Comparison of ENCODE assay signal across 26 cellular contexts in the genomic region with DNA sequence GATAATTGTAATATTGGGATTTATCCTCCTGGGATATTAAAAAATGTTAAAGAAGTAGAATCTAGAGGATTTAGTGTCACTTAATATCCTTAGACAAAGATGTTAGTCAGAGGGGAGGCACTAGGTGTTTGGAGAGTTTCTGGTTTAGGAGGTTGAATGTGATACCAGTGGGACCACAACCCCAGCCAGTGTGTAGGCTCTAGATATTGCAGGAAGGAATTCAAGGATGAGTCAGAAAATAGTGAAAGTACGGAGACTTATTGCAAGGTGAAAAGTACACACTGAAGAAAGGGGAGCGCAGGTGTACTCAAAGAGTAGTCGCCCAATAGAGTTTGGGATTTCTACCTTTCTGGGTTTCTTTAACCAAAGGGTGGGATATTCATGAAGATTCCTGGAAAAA. TPM values are rescaled to one million over a fixed set of nuclear protein-coding genes. Genes with fewer than 3 reads are reported as not detected.
DNase-seq lines count a peak whose midpoint lies in the region; ATAC-seq and TF ChIP-seq lines count a peak whose summit lies in the region.
"Had no signal": no experiment of that assay in that cellular context is flagged by ENCODE, and none has a peak within 500 bp of the region (broad histone marks: within the 10 kb centered on the region; RNA-seq: fewer than 3 reads in every experiment).

No MANE protein-coding gene starts in this region.

- H2AFZ ChIP-seq in Karpas-422 (ENCODE audit: low read length): 0 out of 2 replicates have a peak overlapping the region, but pooled peaks have one; percentile 57

- peaks cover 35% of the 10 kb centered on the region for H3K4me1 ChIP-seq in Karpas-422 (ENCODE audit: low read length)

- no peaks in the 10 kb centered on the region for H3K4me1 Mint-ChIP-seq in stimulated activated naive CD8-positive, alpha-beta T cell treated with anti-CD3 and anti-CD28 coated beads, Interleukin-15, amount 100 ng/mL, for 72 hours

- H3K79me2 ChIP-seq in Karpas-422 (ENCODE audit: low read length): no peaks in the 10 kb centered on the region

- intact Hi-C loops in dorsolateral prefrontal cortex (cut with DNase I): no loop called here

- no peak overlapping the region for H3K27ac Mint-ChIP-seq in stimulated activated naive CD8-positive, alpha-beta T cell treated with anti-CD3 and anti-CD28 coated beads, Interleukin-15, amount 100 ng/mL, for 72 hours
- H3K27ac Mint-ChIP-seq: CD14-positive monocyte; natural killer cell treated with Interleukin-12 subunit alpha and Interleukin-12 subunit beta and Interleukin-15 and Interleukin-18, amount 100 ng/mL, for 72 hours had no signal

- no peaks in the 10 kb centered on the region for H4K20me1 ChIP-seq in Karpas-422 (ENCODE audit: insufficient read depth, low read depth, low read length)

- DNase-seq in Karpas-422: no peak
- no peak for DNase-seq in WERI-Rb-1
- DNase-seq in kidney tubule cell (ENCODE audit: low spot score): peak; percentile 10
- DNase-seq in stimulated activated naive CD8-positive, alpha-beta T cell treated with anti-CD3 and anti-CD28 coated beads, Interleukin-15, amount 100 ng/mL, for 72 hours: peak in 1 of 2 donors; percentile 25
- no peak for DNase-seq in dorsolateral prefrontal cortex
- no peak for DNase-seq in Kasumi-1 (lab: John Stamatoyannopoulos, UW)
- no peak for DNase-seq in activated CD8-positive, alpha-beta memory T cell treated with anti-CD3 and anti-CD28 coated beads, Interleukin-2, amount 50 U/mL, for 4 hours
- DNase-seq: activated CD4-positive, CD25-positive, alpha-beta regulatory T cell; activated gamma-delta T cell treated with Interleukin-2 at 50 U/mL for 16 hours; activated T-cell treated with anti-CD3 and anti-CD28 coated beads, Interleukin-2, amount 50 U/mL, for 1 hour; DND-41; effector memory CD4-positive, alpha-beta T cell; foreskin melanocyte; HCEC 1CT; KG1; NCI-H1436; NCI-H2081 treated with DMSO at 0.1 percent for 48 hours; NCI-H345; ovary had no signal

- H3K9me3 ChIP-seq in Karpas-422 (ENCODE audit: low read length) (no peaks in the 10 kb centered on the region), WERI-Rb-1 (ENCODE audit: severe bottlenecking) (no peaks in the 10 kb centered on the region)
- H3K9me3 ChIP-seq: esophagus muscularis mucosa, ovary, SJCRH30 had no signal

- TF ChIP-seq CTCF in WERI-Rb-1 (IDR thresholded peaks at IDR 0.05; ENCODE audit: low read depth, low read length) (no peak), dorsolateral prefrontal cortex (IDR thresholded peaks at IDR 0.05 in 54 of 56, conservative IDR thresholded peaks at IDR 0.05 in 2 of 56; ENCODE audit: low read depth in 1 of 56, partially characterized antibody in 56 of 56) (no peak)

- H3K4me3 Mint-ChIP-seq in stimulated activated naive CD8-positive, alpha-beta T cell treated with anti-CD3 and anti-CD28 coated beads, Interleukin-15, amount 100 ng/mL, for 72 hours: no peak overlapping the region
- H3K4me3 Mint-ChIP-seq: brain; CD14-positive monocyte; natural killer cell treated with Interleukin-12 subunit alpha and Interleukin-12 subunit beta and Interleukin-15 and Interleukin-18, amount 100 ng/mL, for 72 hours; type B pancreatic cell had no signal

- peaks cover 0 to 4% of the 10 kb centered on the region in 2 donors for H3K9me3 Mint-ChIP-seq in stimulated activated naive CD8-positive, alpha-beta T cell treated with anti-CD3 and anti-CD28 coated beads, Interleukin-15, amount 100 ng/mL, for 72 hours
- H3K9me3 Mint-ChIP-seq: CD14-positive monocyte; natural killer cell treated with Interleukin-12 subunit alpha and Interleukin-12 subunit beta and Interleukin-15 and Interleukin-18, amount 100 ng/mL, for 72 hours; type B pancreatic cell had no signal

- H3K9ac ChIP-seq in Karpas-422 (ENCODE audit: low read length): no peak overlapping the region

- peak overlapping the region; percentile 49 for H3K4me2 ChIP-seq in Karpas-422 (ENCODE audit: low read depth, low read length, poor library complexity, severe bottlenecking)

- H3K9me2 ChIP-seq in Karpas-422 (replicated peaks; ENCODE audit: insufficient read depth, low read length): no peaks in the 10 kb centered on the region

- H3K4me3 ChIP-seq in Karpas-422 (ENCODE audit: low read length) (no peak overlapping the region), WERI-Rb-1 (ENCODE audit: low read depth, low read length) (no peak overlapping the region), dorsolateral prefrontal cortex (no peak overlapping the region)
- H3K4me3 ChIP-seq: esophagus muscularis mucosa, ovary, SJCRH30, skin epidermis had no signal

- H3K36me3 ChIP-seq in Karpas-422 (ENCODE audit: insufficient read depth, low read length) (no peaks in the 10 kb centered on the region), WERI-Rb-1 (no peaks in the 10 kb centered on the region)
- H3K36me3 ChIP-seq: esophagus muscularis mucosa, ovary, SJCRH30 had no signal

- peaks cover 13% of the 10 kb centered on the region for H3K27me3 Mint-ChIP-seq in stimulated activated naive CD8-positive, alpha-beta T cell treated with anti-CD3 and anti-CD28 coated beads, Interleukin-15, amount 100 ng/mL, for 72 hours

- no peak overlapping the region for H3K27ac ChIP-seq in Karpas-422 (ENCODE audit: low read length)
- H3K27ac ChIP-seq in WERI-Rb-1: peak overlapping the region; percentile 64
- H3K27ac ChIP-seq in dorsolateral prefrontal cortex: no peak overlapping the region
- H3K27ac ChIP-seq: esophagus muscularis mucosa, ovary, SJCRH30, skin epidermis had no signal

- ATAC-seq in stimulated activated naive CD8-positive, alpha-beta T cell treated with anti-CD3 and anti-CD28 coated beads, Interleukin-15, amount 100 ng/mL, for 72 hours: peak; percentile 77
- ATAC-seq: natural killer cell treated with Interleukin-12 subunit alpha and Interleukin-12 subunit beta and Interleukin-15 and Interleukin-18, amount 100 ng/mL, for 72 hours had no signal

- H3K27me3 ChIP-seq in Karpas-422 (ENCODE audit: low read length): no peaks in the 10 kb centered on the region
- H3K27me3 ChIP-seq in WERI-Rb-1 (ENCODE audit: insufficient read depth, low read depth, severe bottlenecking): no peaks in the 10 kb centered on the region
- peaks cover 0 to 11% (median 0%) of the 10 kb centered on the region in 45 donors for H3K27me3 ChIP-seq in dorsolateral prefrontal cortex
- H3K27me3 ChIP-seq: ovary, SJCRH30 had no signal

RNA-seq across cellular contexts. Expression of gene TMEM41B, which starts 5.7 kb away (rescaled TPM):
- total RNA-seq in Karpas-422 (2014; rRNA removed; shearing (Covaris generic); ENCODE audit: low replicate concordance): 45.2 and 88.6 TPM in 2 replicates
- 10 to 100 TPM; 31.7 to 63.9 (median 42.1) TPM for total RNA-seq in dorsolateral prefrontal cortex

RNA-seq across cellular contexts. Expression of gene DENND5A, which starts 54.9 kb away (rescaled TPM):
- total RNA-seq in Karpas-422 (2014; rRNA removed; shearing (Covaris generic); ENCODE audit: low replicate concordance): 48.1 and 57.3 TPM in 2 replicates
- total RNA-seq in dorsolateral prefrontal cortex: 100 to 1,000 TPM; 128 to 331 (median 174) TPM
